8 cellular contexts compared by ENCODE assay signal in genomic region chr3:86990734-86991481, GRCh38. TPM values are rescaled to one million over a fixed set of nuclear protein-coding genes. Genes with fewer than 3 reads are reported as not detected.
A peak's percentile ranks its signal among the peaks of the same experiment; 100 is the strongest.
DNase-seq lines count a peak whose midpoint lies in the region; ATAC-seq, FAIRE-seq and TF ChIP-seq lines count a peak whose summit lies in the region.

Gene VGLL3, minus strand, starts transcription at chr3:86991149. Its CDS starts 406 bp downstream, at chr3:86990743.

- POLR2A ChIA-PET in endothelial cell of umbilical vein (lab: Charles Lee): interaction anchor here (1.1 kb wide), 1 partner anchor 98 kb away, joined by 3 read pairs; no protein-coding TSS in a partner anchor

- dilution Hi-C loops in endothelial cell of umbilical vein (cut with MboI; ENCODE audit: extremely low pct_ligation_motif_present, low sequenced_read_pairs): no loop called here

- H2AK5ac ChIP-seq in mesendoderm (ENCODE audit: low read length): no peak within 1 kb of the TSS

- ATAC-seq in RWPE2 (ENCODE audit: low read depth) (peak; percentile 64), GM18870 (IDR thresholded peaks at IDR 0.05; ENCODE audit: unreplicated experiment) (no peak)

- intact Hi-C loops in endothelial cell of umbilical vein (cut with micrococcal nuclease): no loop called here

- no peaks in the 10 kb centered on the region for H3K9me3 ChIP-seq in RWPE2 (ENCODE audit: severe bottlenecking)
- no peaks in the 10 kb centered on the region for H3K9me3 ChIP-seq in endothelial cell of umbilical vein (replicated peaks; ENCODE audit: control insufficient read depth, insufficient read depth, low read length)
- no peaks in the 10 kb centered on the region for H3K9me3 ChIP-seq in tibial nerve

- H3K79me2 ChIP-seq in endothelial cell of umbilical vein (ENCODE audit: control insufficient read depth, insufficient read depth, low read length) (peaks cover 10% of the 10 kb centered on the region), mesendoderm (ENCODE audit: control insufficient read depth, insufficient read depth, low read length) (no peaks in the 10 kb centered on the region)

- peak within 1 kb of the TSS; percentile 60 for H3K18ac ChIP-seq in mesendoderm (ENCODE audit: low read length)

- CTCF ChIA-PET in endothelial cell of umbilical vein (lab: Charles Lee): interaction anchor here (0.8 to 1.6 kb wide), 5 partner anchors 15 to 155 kb away, joined by 3 to 6 read pairs (median 3); no protein-coding TSS in a partner anchor

- H2BK120ac ChIP-seq in mesendoderm (ENCODE audit: low read depth, low read length): peak within 1 kb of the TSS; percentile 12

- TF ChIP-seq POLR2A in endothelial cell of umbilical vein (IDR thresholded peaks at IDR 0.05; ENCODE audit: low read depth, low read length) (no peak), tibial nerve (IDR thresholded peaks at IDR 0.05) (peak; percentile 86 to 90)

- H2BK5ac ChIP-seq in mesendoderm (ENCODE audit: low read length): no peak within 1 kb of the TSS

- TF ChIP-seq EP300 in tibial nerve (IDR thresholded peaks at IDR 0.05): peak in 1 of 2 donors; percentile 93

- no peak within 1 kb of the TSS for H2BK15ac ChIP-seq in mesendoderm (replicated peaks; ENCODE audit: low read depth)

- no peak within 1 kb of the TSS for H4K8ac ChIP-seq in mesendoderm (ENCODE audit: low read depth, low read length)

- H3K36me3 ChIP-seq in RWPE2 (ENCODE audit: low read depth): no peaks in the 10 kb centered on the region
- no peaks in the 10 kb centered on the region for H3K36me3 ChIP-seq in endothelial cell of umbilical vein (ENCODE audit: control insufficient read depth in 2 of 2, extremely low read depth in 1 of 2, insufficient read depth in 2 of 2, low read length in 2 of 2)
- no peaks in the 10 kb centered on the region for H3K36me3 ChIP-seq in mesendoderm (ENCODE audit: control insufficient read depth, insufficient read depth, low read length)
- no peaks in the 10 kb centered on the region for H3K36me3 ChIP-seq in tibial nerve

- H3K23ac ChIP-seq in mesendoderm (ENCODE audit: low read length): no peak within 1 kb of the TSS

- H3K27ac ChIP-seq in RWPE2 (ENCODE audit: poor library complexity, severe bottlenecking): peak within 1 kb of the TSS; percentile 8
- peak within 1 kb of the TSS; percentile 53 for H3K27ac ChIP-seq in endothelial cell of umbilical vein (ENCODE audit: insufficient read depth, low read depth, low read length)
- H3K27ac ChIP-seq in mesendoderm (ENCODE audit: low read depth, low read length): peak within 1 kb of the TSS; percentile 67
- peak within 1 kb of the TSS; percentile 90 to 98 (median 95) for H3K27ac ChIP-seq in tibial nerve

- TF ChIP-seq CTCF in RWPE2 (IDR thresholded peaks at IDR 0.05; ENCODE audit: poor library complexity, severe bottlenecking) (no peak), endothelial cell of umbilical vein (IDR thresholded peaks at IDR 0.05; ENCODE audit: extremely low read depth in 1 of 2, insufficient read depth in 1 of 2, low read depth in 1 of 2, low read length in 2 of 2) (no peak), tibial nerve (IDR thresholded peaks at IDR 0.05) (peak in 4 of 5 experiments; percentile 24 to 46 (median 29))

- H4K20me1 ChIP-seq in endothelial cell of umbilical vein (replicated peaks; ENCODE audit: control insufficient read depth, extremely low read depth, insufficient read depth, low read length): no peaks in the 10 kb centered on the region

- H3K4me3 ChIP-seq in RWPE2 (ENCODE audit: severe bottlenecking) (peak within 1 kb of the TSS; percentile 52), endothelial cell of umbilical vein (replicated peaks in 1 of 3; ENCODE audit: insufficient read depth in 1 of 3, low read depth in 1 of 3, low read length in 3 of 3) (peak within 1 kb of the TSS; percentile 47 to 73 (median 53)), mesendoderm (ENCODE audit: low read length) (peak within 1 kb of the TSS; percentile 48), tibial nerve (peak within 1 kb of the TSS; percentile 60 to 81 (median 70))

- H3K56ac ChIP-seq in mesendoderm (ENCODE audit: low read length): peak within 1 kb of the TSS; percentile 78

- DNase-seq in CD1c-positive myeloid dendritic cell (ENCODE audit: extremely low spot score): peak; percentile 9
- peak; percentile 80 for DNase-seq in HCEC 1CT
- peak; percentile 66 for DNase-seq in RWPE2 (ENCODE audit: low spot score)
- DNase-seq in endothelial cell of umbilical vein (ENCODE audit: low read depth, low spot score): peak; percentile 44
- peak; percentile 95 for DNase-seq in mesendoderm
- peak; percentile 62 to 70 for DNase-seq in tibial nerve (ENCODE audit: low spot score in 2 of 2)
- DNase-seq in GDM1 (lab: John Stamatoyannopoulos, UW): no peak

- peaks cover 39% of the 10 kb centered on the region for H3K4me1 ChIP-seq in RWPE2 (ENCODE audit: insufficient read depth, poor library complexity, severe bottlenecking)
- peaks cover 44% of the 10 kb centered on the region for H3K4me1 ChIP-seq in endothelial cell of umbilical vein (ENCODE audit: control insufficient read depth, extremely low read depth, insufficient read depth, low read length)
- H3K4me1 ChIP-seq in mesendoderm (ENCODE audit: control insufficient read depth, low read depth, low read length): peaks cover 3% of the 10 kb centered on the region
- H3K4me1 ChIP-seq in tibial nerve: peaks cover 0 to 27% (median 0%) of the 10 kb centered on the region in 4 donors

- H4K5ac ChIP-seq in mesendoderm (ENCODE audit: low read length): no peak within 1 kb of the TSS

- H3K4me2 ChIP-seq in endothelial cell of umbilical vein (ENCODE audit: insufficient read depth, low read length): peak within 1 kb of the TSS; percentile 65
- H3K4me2 ChIP-seq in mesendoderm (ENCODE audit: low read length): peak within 1 kb of the TSS; percentile 48

- peak within 1 kb of the TSS; percentile 91 for H2AFZ ChIP-seq in endothelial cell of umbilical vein (ENCODE audit: low read depth, low read length)

- no peaks in the 10 kb centered on the region for H3K9me1 ChIP-seq in endothelial cell of umbilical vein (replicated peaks; ENCODE audit: control insufficient read depth, extremely low read depth, insufficient read depth, low read length)

- H3K79me1 ChIP-seq in mesendoderm (ENCODE audit: low read length): no peaks in the 10 kb centered on the region

- no TSS peak for BruUV-seq in endothelial cell of umbilical vein (replicated peaks; lab: Mats Ljungman, UMichigan)

- WGBS in mesendoderm (ENCODE audit: extremely low coverage, insufficient coverage, low lambda C conversion rate): no CpG with 5 or more reads among the region's 77 CpGs
- 1% methylated on average over 16 to 19 of the region's 77 CpGs for WGBS in tibial nerve, 2 donors

- H3K27me3 ChIP-seq in RWPE2 (ENCODE audit: insufficient read depth, poor library complexity, severe bottlenecking): no peaks in the 10 kb centered on the region
- peaks cover 0 to 3% of the 10 kb centered on the region in 2 experiments for H3K27me3 ChIP-seq in endothelial cell of umbilical vein (ENCODE audit: control insufficient read depth in 2 of 2, insufficient read depth in 2 of 2, low read length in 2 of 2)
- no peaks in the 10 kb centered on the region for H3K27me3 ChIP-seq in mesendoderm (ENCODE audit: insufficient read depth, low read length, poor library complexity)
- no peaks in the 10 kb centered on the region for H3K27me3 ChIP-seq in tibial nerve

- H3K9ac ChIP-seq in endothelial cell of umbilical vein (replicated peaks; ENCODE audit: extremely low read depth, insufficient read depth, low read length): peak within 1 kb of the TSS; percentile 66
- peak within 1 kb of the TSS; percentile 62 for H3K9ac ChIP-seq in mesendoderm (ENCODE audit: low read length)

- no peak within 1 kb of the TSS for H3K4ac ChIP-seq in mesendoderm (ENCODE audit: low read depth, low read length)

- no peak for FAIRE-seq in endothelial cell of umbilical vein (lab: Jason Lieb, UNC)

TF ChIP-seq in endothelial cell of umbilical vein, 7 proteins besides CTCF, POLR2A, EP300 and RAD21:
- no peak for TF ChIP-seq GATA2 (IDR thresholded peaks at IDR 0.05; ENCODE audit: insufficient read depth, insufficient read length, low read depth, low read length)
- TF ChIP-seq EZH2 (IDR thresholded peaks at IDR 0.05; ENCODE audit: borderline replicate concordance, low read depth, low read length, severe bottlenecking): no peak
- no peak for TF ChIP-seq MYC (IDR thresholded peaks at IDR 0.05; ENCODE audit: low read depth, low read length)
- no peak for TF ChIP-seq JUN (IDR thresholded peaks at IDR 0.05; ENCODE audit: borderline replicate concordance, insufficient read depth, insufficient read length, low read depth)
- no peak for TF ChIP-seq FOS (IDR thresholded peaks at IDR 0.05; ENCODE audit: borderline replicate concordance, insufficient read depth, low read length)
- no peak for TF ChIP-seq POLR2AphosphoS5 (IDR thresholded peaks at IDR 0.05; ENCODE audit: insufficient read depth, low read depth, low read length)
- TF ChIP-seq MAX (IDR thresholded peaks at IDR 0.05; ENCODE audit: insufficient read depth, insufficient read length): no peak

RNA-seq across cellular contexts. Expression of gene VGLL3, which starts in this region (rescaled TPM):
- total RNA-seq in endothelial cell of umbilical vein (4.2 and 6.0 TPM in 2 replicates), tibial nerve (10 to 100 TPM; 54.3 to 81.5 (median 61.2) TPM)
- polyA plus RNA-seq in endothelial cell of umbilical vein: 12.0 and 12.5 TPM in 2 replicates
- 2.4 and 2.9 TPM in 2 replicates for polyA plus RNA-seq in endothelial cell of umbilical vein (2011; cell fraction: cytosol; rRNA removed)
- 5.0 and 5.3 TPM in 2 replicates for polyA plus RNA-seq in endothelial cell of umbilical vein (2011; cell fraction: nucleus; rRNA removed)
- polyA plus RNA-seq in endothelial cell of umbilical vein (2012): 5.8 and 10.1 TPM in 2 replicates
- polyA minus RNA-seq in endothelial cell of umbilical vein: 15.3 and 20.0 TPM in 2 replicates
- polyA minus RNA-seq in endothelial cell of umbilical vein (2011; cell fraction: cytosol; rRNA and poly(A)+ RNA removed): 30.7 TPM
- polyA minus RNA-seq in endothelial cell of umbilical vein (2011; cell fraction: nucleus; rRNA and poly(A)+ RNA removed): 14.8 and 15.4 TPM in 2 replicates
- 12.8 TPM for polyA plus RNA-seq in mesendoderm (2013, experiment 1 of 2)
- polyA plus RNA-seq in mesendoderm (2013, experiment 2 of 2): 12.6 TPM

Comparison
In these comparisons a context has a peak if more than half of its experiments do, and no peak if none do; other contexts are left out.
1. H3K27ac ChIP-seq: peak in every context shown above with its lines; median percentile 95 in tibial nerve; 67 in mesendoderm; 53 in endothelial cell of umbilical vein; 8 in RWPE2.
2. CTCF ChIP-seq: peak in tibial nerve (4 of 5); none in RWPE2 (single experiment) and endothelial cell of umbilical vein (0 of 2).
3. Peak in every context shown above with its lines, with median percentiles within 50 percentile points of each other: H3K4me3 ChIP-seq.